Comparison of ENCODE assay signal across 12 cellular contexts in the genomic region with DNA sequence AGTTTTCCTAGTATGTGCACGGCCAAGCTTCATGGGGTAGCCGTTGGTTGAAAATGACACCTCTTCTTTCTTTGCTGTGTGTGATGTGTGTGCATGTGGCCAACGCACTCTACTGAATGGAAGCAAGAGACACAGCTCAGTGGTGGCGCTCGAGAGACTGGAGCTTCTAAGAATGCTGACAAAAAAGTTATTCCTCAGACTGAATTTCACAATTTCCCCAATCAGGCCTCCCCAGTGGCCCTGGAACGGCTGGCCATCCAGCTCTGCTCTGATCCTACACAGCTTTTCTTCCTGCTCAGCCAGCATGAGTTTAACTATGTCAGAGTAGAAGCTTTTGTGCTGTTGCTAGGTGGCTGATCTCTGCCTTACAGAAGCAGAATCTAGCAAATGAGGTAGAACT.
DNase-seq lines count a peak whose midpoint lies in the region; ATAC-seq and TF ChIP-seq lines count a peak whose summit lies in the region.
"Had no signal": no experiment of that assay in that cellular context is flagged by ENCODE, and none has a peak within 500 bp of the region (broad histone marks: within the 10 kb centered on the region; RNA-seq: fewer than 3 reads in every experiment).

No MANE protein-coding gene starts in this region.

- ATAC-seq in gastrocnemius medialis (peak; percentile 60 to 79), GM21737 (IDR thresholded peaks at IDR 0.05; ENCODE audit: unreplicated experiment) (no peak), HG03457 (IDR thresholded peaks at IDR 0.05; ENCODE audit: unreplicated experiment) (no peak), HG03469 (IDR thresholded peaks at IDR 0.05; ENCODE audit: unreplicated experiment) (no peak), HG03175 (IDR thresholded peaks at IDR 0.05; ENCODE audit: unreplicated experiment) (no peak)
- ATAC-seq: HCT116 had no signal

- in situ Hi-C loops in brain microvascular endothelial cell (cut with HindIII; ENCODE audit: low pct_ligation_motif_present, low sequenced_read_pairs) = no loop called here
- in situ Hi-C loops in gastrocnemius medialis (cut with MboI; ENCODE audit: low sequenced_read_pairs in 4 of 4) = no loop called here

- H3K4me3 ChIP-seq in brain microvascular endothelial cell (ENCODE audit: low read depth, low read length) (no peak overlapping the region), gastrocnemius medialis (no peak overlapping the region)
- H3K4me3 ChIP-seq: MG63 had no signal

- H3K27me3 ChIP-seq in brain microvascular endothelial cell (replicated peaks) (no peaks in the 10 kb centered on the region), gastrocnemius medialis (no peaks in the 10 kb centered on the region)
- H3K27me3 ChIP-seq: MG63 had no signal

- H3K27ac ChIP-seq in brain microvascular endothelial cell = no peak overlapping the region
- H3K27ac ChIP-seq in gastrocnemius medialis = peak overlapping the region in 2 of 4 donors; percentile 34 to 46

- no peaks in the 10 kb centered on the region for H3K9me3 ChIP-seq in gastrocnemius medialis
- H3K9me3 ChIP-seq: MG63 had no signal

- DNase-seq in brain microvascular endothelial cell (peak; percentile 61), iris pigment epithelial cell (ENCODE audit: low read depth) (peak; percentile 79), gastrocnemius medialis (peak; percentile 14 to 60)
- DNase-seq: GDM1, MG63, T1000 had no signal

- intact Hi-C loops in gastrocnemius medialis (cut with DNase I; ENCODE audit: low total_unique reads) = no loop called here

- peaks cover 0 to 7% of the 10 kb centered on the region in 2 donors for H3K4me1 ChIP-seq in gastrocnemius medialis

- H3K36me3 ChIP-seq in brain microvascular endothelial cell (replicated peaks) = no peaks in the 10 kb centered on the region
- H3K36me3 ChIP-seq in gastrocnemius medialis = no peaks in the 10 kb centered on the region
- H3K36me3 ChIP-seq: MG63 had no signal

- 0 out of 2 replicates have a peak, but pooled peaks have one; percentile 13 for TF ChIP-seq CTCF in GM12874 (IDR thresholded peaks at IDR 0.05; ENCODE audit: insufficient read depth, low read depth, low read length)
- TF ChIP-seq CTCF in brain microvascular endothelial cell (IDR thresholded peaks at IDR 0.05; ENCODE audit: low read depth, low read length, missing control alignments) = peak; percentile 56
- TF ChIP-seq CTCF in gastrocnemius medialis (IDR thresholded peaks at IDR 0.05 in 4 of 5, conservative IDR thresholded peaks at IDR 0.05 in 1 of 5) = no peak

- TF ChIP-seq POLR2A in gastrocnemius medialis (IDR thresholded peaks at IDR 0.05) = no peak

Comparison
In these comparisons a context has a peak if more than half of its experiments do, and no peak if none do; other contexts are left out.
1. CTCF ChIP-seq: peak in GM12874 (single experiment) and brain microvascular endothelial cell (single experiment); none in gastrocnemius medialis (0 of 5).
2. ATAC-seq: peak in gastrocnemius medialis (2 of 2); none in GM21737 (single experiment), HG03457 (single experiment), HG03469 (single experiment) and HG03175 (single experiment).
3. Peak in every context shown above with its lines, with median percentiles within 50 percentile points of each other: DNase-seq.